Comparison of ENCODE assay signal across 10 cellular contexts in genomic region chr14:61700104-61700886, GRCh38. TPM values are rescaled to one million over a fixed set of nuclear protein-coding genes. Genes with fewer than 3 reads are reported as not detected.
DNase-seq lines count a peak whose midpoint lies in the region; ATAC-seq, FAIRE-seq and TF ChIP-seq lines count a peak whose summit lies in the region.
"Had no signal": no experiment of that assay in that cellular context is flagged by ENCODE, and none has a peak within 500 bp of the region (broad histone marks: within the 10 kb centered on the region; RNA-seq: fewer than 3 reads in every experiment).

No MANE protein-coding gene starts in this region.

- no peak for DNase-seq in GM12865 (ENCODE audit: low read depth)
- DNase-seq in keratinocyte (ENCODE audit: low read depth, low spot score), result no peak
- DNase-seq in activated gamma-delta T cell (lab: John Stamatoyannopoulos, UW), result no peak
- no peak for DNase-seq in HUDEP-2 (lab: John Stamatoyannopoulos, UW; ENCODE audit: unreplicated experiment in 76 of 76)
- DNase-seq: NK-92 treated with Interleukin-12 subunit alpha and Interleukin-12 subunit beta, amount 100 ng/mL, for 24 hours had no signal

- peaks cover 10% of the 10 kb centered on the region for H3K36me3 Mint-ChIP-seq in activated naive CD8-positive, alpha-beta T cell

- TF ChIP-seq CTCF in GM12865 (IDR thresholded peaks at IDR 0.05; ENCODE audit: insufficient read depth, low read depth, low read length, missing control alignments) (no peak), keratinocyte (optimal IDR thresholded peaks at IDR 0.05 in 1 of 3, IDR thresholded peaks at IDR 0.05 in 1 of 3, conservative IDR thresholded peaks at IDR 0.05 in 1 of 3; ENCODE audit: extremely low read depth in 1 of 3, insufficient read depth in 2 of 3, low read length in 3 of 3) (no peak)

- ATAC-seq in HG03280 (IDR thresholded peaks at IDR 0.05; ENCODE audit: unreplicated experiment), result no peak
- ATAC-seq in HG02973 (IDR thresholded peaks at IDR 0.05; ENCODE audit: unreplicated experiment), result no peak

- H3K9me3 Mint-ChIP-seq in activated naive CD8-positive, alpha-beta T cell (ENCODE audit: low read depth), result no peaks in the 10 kb centered on the region

- peaks cover 28% of the 10 kb centered on the region for H3K4me1 ChIP-seq in ACC112 (ENCODE audit: control insufficient read depth, insufficient read depth, low read length, unreplicated experiment)
- H3K4me1 ChIP-seq in keratinocyte (ENCODE audit: control insufficient read depth, extremely low read depth, insufficient read depth, low read length), result peaks cover 17% of the 10 kb centered on the region

- H3K4me3 ChIP-seq in ACC112 (ENCODE audit: low read depth, low read length), result peak overlapping the region; percentile 91
- peak overlapping the region; percentile 89 for H3K4me3 ChIP-seq in GM12865 (ENCODE audit: low read depth, low read length)
- peak overlapping the region in 1 of 3 experiments; percentile 32 for H3K4me3 ChIP-seq in keratinocyte (ENCODE audit: control insufficient read depth in 2 of 3, extremely low read depth in 1 of 3, insufficient read depth in 2 of 3, low read depth in 1 of 3, low read length in 3 of 3)

- no peaks in the 10 kb centered on the region for H3K9me3 ChIP-seq in keratinocyte (ENCODE audit: control insufficient read depth, low read depth, low read length)

- FAIRE-seq in keratinocyte (lab: Jason Lieb, UNC), result no peak

- no peaks in the 10 kb centered on the region for H3K9me1 ChIP-seq in keratinocyte (ENCODE audit: control insufficient read depth, extremely low read depth, insufficient read depth, low read length)

- peak overlapping the region; percentile 84 for H3K4me2 ChIP-seq in keratinocyte (ENCODE audit: control insufficient read depth, extremely low read depth, insufficient read depth, low read depth, low read length)
- H3K4me2 ChIP-seq: KMS-11 had no signal

- H3K27me3 ChIP-seq in ACC112 (ENCODE audit: insufficient read depth, low read length) (no peaks in the 10 kb centered on the region), keratinocyte (ENCODE audit: control insufficient read depth, extremely low read depth, insufficient read depth, low read length) (no peaks in the 10 kb centered on the region)

- no peaks in the 10 kb centered on the region for H3K27me3 Mint-ChIP-seq in activated naive CD8-positive, alpha-beta T cell

- peak overlapping the region; percentile 96 for H3K27ac ChIP-seq in ACC112 (ENCODE audit: low read depth, low read length)
- H3K27ac ChIP-seq in keratinocyte (ENCODE audit: control insufficient read depth, insufficient read depth, low read length), result no peak overlapping the region
- H3K27ac ChIP-seq: KMS-11 had no signal

- H3K79me2 ChIP-seq in ACC112 (ENCODE audit: control insufficient read depth, insufficient read depth, low read length, unreplicated experiment) (peaks cover 96% of the 10 kb centered on the region), keratinocyte (ENCODE audit: control insufficient read depth, insufficient read depth, low read length) (peaks cover 98% of the 10 kb centered on the region)

- H4K20me1 ChIP-seq in keratinocyte (ENCODE audit: control insufficient read depth, extremely low read depth, insufficient read depth, low read length), result peaks cover 19% of the 10 kb centered on the region

- H3K9ac ChIP-seq in keratinocyte (ENCODE audit: control insufficient read depth, extremely low read depth, insufficient read depth, low read length), result no peak overlapping the region
- H3K9ac ChIP-seq: KMS-11 had no signal

- H3K36me3 ChIP-seq in ACC112 (ENCODE audit: insufficient read depth, low read length) (peaks cover 65% of the 10 kb centered on the region), keratinocyte (ENCODE audit: control insufficient read depth in 2 of 2, extremely low read depth in 1 of 2, insufficient read depth in 2 of 2, low read length in 2 of 2) (no peaks in the 10 kb centered on the region)

- peak overlapping the region; percentile 100 for H3K4me3 Mint-ChIP-seq in activated naive CD8-positive, alpha-beta T cell

- peaks cover 61% of the 10 kb centered on the region for H3K4me1 Mint-ChIP-seq in activated naive CD8-positive, alpha-beta T cell (ENCODE audit: low read depth)

- peak overlapping the region; percentile 81 for H3K27ac Mint-ChIP-seq in activated naive CD8-positive, alpha-beta T cell

- no peak overlapping the region for H2AFZ ChIP-seq in ACC112 (ENCODE audit: low read length, unreplicated experiment)
- H2AFZ ChIP-seq in keratinocyte (ENCODE audit: control insufficient read depth, low read length), result no peak overlapping the region

- dilution Hi-C loops in keratinocyte (cut with MboI; ENCODE audit: extremely low pct_ligation_motif_present, low sequenced_read_pairs), result no loop called here

RNA-seq across cellular contexts. Expression of gene HIF1A, which starts 5.0 kb away (rescaled TPM):
- 65.2 to 202 TPM (median 168 TPM) in 3 replicates for polyA plus RNA-seq in keratinocyte
- polyA plus RNA-seq in keratinocyte (2011; ENCODE audit: low read depth), result 64.3 TPM
- 71.1 and 137 TPM in 2 replicates for polyA plus RNA-seq in keratinocyte (2011; cell fraction: cytosol; rRNA removed)
- polyA plus RNA-seq in keratinocyte (2011; cell fraction: nucleus; rRNA removed), result 224 and 227 TPM in 2 replicates
- 55.1 and 85.9 TPM in 2 replicates for polyA plus RNA-seq in keratinocyte (2012; ENCODE audit: low replicate concordance)
- 65.5 to 199 TPM (median 83.4 TPM) in 3 replicates for polyA minus RNA-seq in keratinocyte
- 129 TPM for polyA minus RNA-seq in keratinocyte (2011; cell fraction: cytosol; rRNA and poly(A)+ RNA removed)
- 118 and 339 TPM in 2 replicates for polyA minus RNA-seq in keratinocyte (2011; cell fraction: nucleus; rRNA and poly(A)+ RNA removed)
